1 cellular context compared by ENCODE assay signal in genomic region chr4:10020871-10021676, GRCh38.
TF ChIP-seq lines count a peak whose summit lies in the region.

Gene SLC2A9 (minus strand): TSS chr4:10021497. CDS start chr4:10021429, 68 bp downstream.

TF ChIP-seq in HepG2, 621 proteins besides CTCF, POLR2A, EP300 and RAD21 (continued from another document and continues in another):
- TF ChIP-seq RBAK (CRISPR knock-in tag; IDR thresholded peaks at IDR 0.05) (no peak), ZNF251 (CRISPR knock-in tag; IDR thresholded peaks at IDR 0.05) (no peak), TBX2 (CRISPR knock-in tag; IDR thresholded peaks at IDR 0.05; ENCODE audit: borderline replicate concordance) (peak; percentile 71; the same call in 1 of the 2 replicates), ETS1 (CRISPR knock-in tag; IDR thresholded peaks at IDR 0.05) (no peak), NONO (IDR thresholded peaks at IDR 0.05) (no peak), NONO (CRISPR knock-in tag; conservative IDR thresholded peaks at IDR 0.05) (peak; percentile 41; the same call in 1 of the 2 replicates), EHMT2 (IDR thresholded peaks at IDR 0.05; ENCODE audit: borderline replicate concordance, low read depth, low read length) (no peak), ZNF550 (CRISPR knock-in tag; IDR thresholded peaks at IDR 0.05; ENCODE audit: borderline replicate concordance) (no peak), ZNF552 (CRISPR knock-in tag; IDR thresholded peaks at IDR 0.05; ENCODE audit: borderline replicate concordance) (no peak), ATF7 (IDR thresholded peaks at IDR 0.05) (no peak), ATF7 (CRISPR knock-in tag; IDR thresholded peaks at IDR 0.05) (peak; percentile 43; the same call in 1 of the 2 replicates), ZNF10 (CRISPR knock-in tag; IDR thresholded peaks at IDR 0.05; ENCODE audit: borderline replicate concordance, low read depth) (no peak), YEATS2 (CRISPR knock-in tag; IDR thresholded peaks at IDR 0.05; ENCODE audit: borderline replicate concordance) (peak; percentile 56; the same call in 1 of the 2 replicates), ZNF546 (CRISPR knock-in tag; conservative IDR thresholded peaks at IDR 0.05) (no peak), SOX5 (CRISPR knock-in tag; IDR thresholded peaks at IDR 0.05; ENCODE audit: borderline replicate concordance) (no peak), ZNF383 (CRISPR knock-in tag; IDR thresholded peaks at IDR 0.05; ENCODE audit: borderline replicate concordance) (0 out of 2 replicates have a peak, but pooled peaks have one; percentile 34), ZNF343 (CRISPR knock-in tag; IDR thresholded peaks at IDR 0.05) (no peak), ZBTB8A (CRISPR knock-in tag; IDR thresholded peaks at IDR 0.05; ENCODE audit: borderline replicate concordance, low read depth) (no peak), ZBTB34 (CRISPR knock-in tag; IDR thresholded peaks at IDR 0.05) (peak; percentile 39), JUNB (CRISPR knock-in tag; IDR thresholded peaks at IDR 0.05; ENCODE audit: borderline replicate concordance) (no peak), PRDM10 (CRISPR knock-in tag; IDR thresholded peaks at IDR 0.05; ENCODE audit: low read depth) (peak; percentile 65; the same call in 1 of the 2 replicates), NFIC (IDR thresholded peaks at IDR 0.05; ENCODE audit: low read length) (no peak), CC2D1A (CRISPR knock-in tag; IDR thresholded peaks at IDR 0.05) (no peak), IKZF4 (CRISPR knock-in tag; IDR thresholded peaks at IDR 0.05; ENCODE audit: borderline replicate concordance, low read depth, not compliant biosample characterization) (no peak), HMGXB4 (CRISPR knock-in tag; IDR thresholded peaks at IDR 0.05; ENCODE audit: borderline replicate concordance in 1 of 2, low read depth in 1 of 2) (peak in 1 of 2 experiments; percentile 29; a peak in 1 of 4 replicates), NFYC (CRISPR knock-in tag; IDR thresholded peaks at IDR 0.05) (no peak), ZSCAN30 (CRISPR knock-in tag; IDR thresholded peaks at IDR 0.05) (no peak), DNMT3B (CRISPR knock-in tag; conservative IDR thresholded peaks at IDR 0.05) (no peak), ZMAT5 (CRISPR knock-in tag; IDR thresholded peaks at IDR 0.05; ENCODE audit: borderline replicate concordance, low read depth) (no peak)
- TF ChIP-seq, protein P1, sequence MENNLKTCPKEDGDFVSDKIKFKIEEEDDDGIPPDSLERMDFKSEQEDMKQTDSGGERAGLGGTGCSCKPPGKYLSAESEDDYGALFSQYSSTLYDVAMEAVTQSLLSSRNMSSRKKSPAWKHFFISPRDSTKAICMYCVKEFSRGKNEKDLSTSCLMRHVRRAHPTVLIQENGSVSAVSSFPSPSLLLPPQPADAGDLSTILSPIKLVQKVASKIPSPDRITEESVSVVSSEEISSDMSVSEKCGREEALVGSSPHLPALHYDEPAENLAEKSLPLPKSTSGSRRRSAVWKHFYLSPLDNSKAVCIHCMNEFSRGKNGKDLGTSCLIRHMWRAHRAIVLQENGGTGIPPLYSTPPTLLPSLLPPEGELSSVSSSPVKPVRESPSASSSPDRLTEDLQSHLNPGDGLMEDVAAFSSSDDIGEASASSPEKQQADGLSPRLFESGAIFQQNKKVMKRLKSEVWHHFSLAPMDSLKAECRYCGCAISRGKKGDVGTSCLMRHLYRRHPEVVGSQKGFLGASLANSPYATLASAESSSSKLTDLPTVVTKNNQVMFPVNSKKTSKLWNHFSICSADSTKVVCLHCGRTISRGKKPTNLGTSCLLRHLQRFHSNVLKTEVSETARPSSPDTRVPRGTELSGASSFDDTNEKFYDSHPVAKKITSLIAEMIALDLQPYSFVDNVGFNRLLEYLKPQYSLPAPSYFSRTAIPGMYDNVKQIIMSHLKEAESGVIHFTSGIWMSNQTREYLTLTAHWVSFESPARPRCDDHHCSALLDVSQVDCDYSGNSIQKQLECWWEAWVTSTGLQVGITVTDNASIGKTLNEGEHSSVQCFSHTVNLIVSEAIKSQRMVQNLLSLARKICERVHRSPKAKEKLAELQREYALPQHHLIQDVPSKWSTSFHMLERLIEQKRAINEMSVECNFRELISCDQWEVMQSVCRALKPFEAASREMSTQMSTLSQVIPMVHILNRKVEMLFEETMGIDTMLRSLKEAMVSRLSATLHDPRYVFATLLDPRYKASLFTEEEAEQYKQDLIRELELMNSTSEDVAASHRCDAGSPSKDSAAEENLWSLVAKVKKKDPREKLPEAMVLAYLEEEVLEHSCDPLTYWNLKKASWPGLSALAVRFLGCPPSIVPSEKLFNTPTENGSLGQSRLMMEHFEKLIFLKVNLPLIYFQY (CRISPR knock-in tag; IDR thresholded peaks at IDR 0.05; ENCODE audit: borderline replicate concordance), result no peak; the same call in 1 of the 2 replicates
- TF ChIP-seq, protein P2, sequence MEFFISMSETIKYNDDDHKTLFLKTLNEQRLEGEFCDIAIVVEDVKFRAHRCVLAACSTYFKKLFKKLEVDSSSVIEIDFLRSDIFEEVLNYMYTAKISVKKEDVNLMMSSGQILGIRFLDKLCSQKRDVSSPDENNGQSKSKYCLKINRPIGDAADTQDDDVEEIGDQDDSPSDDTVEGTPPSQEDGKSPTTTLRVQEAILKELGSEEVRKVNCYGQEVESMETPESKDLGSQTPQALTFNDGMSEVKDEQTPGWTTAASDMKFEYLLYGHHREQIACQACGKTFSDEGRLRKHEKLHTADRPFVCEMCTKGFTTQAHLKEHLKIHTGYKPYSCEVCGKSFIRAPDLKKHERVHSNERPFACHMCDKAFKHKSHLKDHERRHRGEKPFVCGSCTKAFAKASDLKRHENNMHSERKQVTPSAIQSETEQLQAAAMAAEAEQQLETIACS (CRISPR knock-in tag; IDR thresholded peaks at IDR 0.05), result no peak
- TF ChIP-seq, protein P3, sequence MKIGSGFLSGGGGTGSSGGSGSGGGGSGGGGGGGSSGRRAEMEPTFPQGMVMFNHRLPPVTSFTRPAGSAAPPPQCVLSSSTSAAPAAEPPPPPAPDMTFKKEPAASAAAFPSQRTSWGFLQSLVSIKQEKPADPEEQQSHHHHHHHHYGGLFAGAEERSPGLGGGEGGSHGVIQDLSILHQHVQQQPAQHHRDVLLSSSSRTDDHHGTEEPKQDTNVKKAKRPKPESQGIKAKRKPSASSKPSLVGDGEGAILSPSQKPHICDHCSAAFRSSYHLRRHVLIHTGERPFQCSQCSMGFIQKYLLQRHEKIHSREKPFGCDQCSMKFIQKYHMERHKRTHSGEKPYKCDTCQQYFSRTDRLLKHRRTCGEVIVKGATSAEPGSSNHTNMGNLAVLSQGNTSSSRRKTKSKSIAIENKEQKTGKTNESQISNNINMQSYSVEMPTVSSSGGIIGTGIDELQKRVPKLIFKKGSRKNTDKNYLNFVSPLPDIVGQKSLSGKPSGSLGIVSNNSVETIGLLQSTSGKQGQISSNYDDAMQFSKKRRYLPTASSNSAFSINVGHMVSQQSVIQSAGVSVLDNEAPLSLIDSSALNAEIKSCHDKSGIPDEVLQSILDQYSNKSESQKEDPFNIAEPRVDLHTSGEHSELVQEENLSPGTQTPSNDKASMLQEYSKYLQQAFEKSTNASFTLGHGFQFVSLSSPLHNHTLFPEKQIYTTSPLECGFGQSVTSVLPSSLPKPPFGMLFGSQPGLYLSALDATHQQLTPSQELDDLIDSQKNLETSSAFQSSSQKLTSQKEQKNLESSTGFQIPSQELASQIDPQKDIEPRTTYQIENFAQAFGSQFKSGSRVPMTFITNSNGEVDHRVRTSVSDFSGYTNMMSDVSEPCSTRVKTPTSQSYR (CRISPR knock-in tag; IDR thresholded peaks at IDR 0.05; ENCODE audit: borderline replicate concordance), result no peak; the same call in 1 of the 2 replicates
- TF ChIP-seq, protein P4, sequence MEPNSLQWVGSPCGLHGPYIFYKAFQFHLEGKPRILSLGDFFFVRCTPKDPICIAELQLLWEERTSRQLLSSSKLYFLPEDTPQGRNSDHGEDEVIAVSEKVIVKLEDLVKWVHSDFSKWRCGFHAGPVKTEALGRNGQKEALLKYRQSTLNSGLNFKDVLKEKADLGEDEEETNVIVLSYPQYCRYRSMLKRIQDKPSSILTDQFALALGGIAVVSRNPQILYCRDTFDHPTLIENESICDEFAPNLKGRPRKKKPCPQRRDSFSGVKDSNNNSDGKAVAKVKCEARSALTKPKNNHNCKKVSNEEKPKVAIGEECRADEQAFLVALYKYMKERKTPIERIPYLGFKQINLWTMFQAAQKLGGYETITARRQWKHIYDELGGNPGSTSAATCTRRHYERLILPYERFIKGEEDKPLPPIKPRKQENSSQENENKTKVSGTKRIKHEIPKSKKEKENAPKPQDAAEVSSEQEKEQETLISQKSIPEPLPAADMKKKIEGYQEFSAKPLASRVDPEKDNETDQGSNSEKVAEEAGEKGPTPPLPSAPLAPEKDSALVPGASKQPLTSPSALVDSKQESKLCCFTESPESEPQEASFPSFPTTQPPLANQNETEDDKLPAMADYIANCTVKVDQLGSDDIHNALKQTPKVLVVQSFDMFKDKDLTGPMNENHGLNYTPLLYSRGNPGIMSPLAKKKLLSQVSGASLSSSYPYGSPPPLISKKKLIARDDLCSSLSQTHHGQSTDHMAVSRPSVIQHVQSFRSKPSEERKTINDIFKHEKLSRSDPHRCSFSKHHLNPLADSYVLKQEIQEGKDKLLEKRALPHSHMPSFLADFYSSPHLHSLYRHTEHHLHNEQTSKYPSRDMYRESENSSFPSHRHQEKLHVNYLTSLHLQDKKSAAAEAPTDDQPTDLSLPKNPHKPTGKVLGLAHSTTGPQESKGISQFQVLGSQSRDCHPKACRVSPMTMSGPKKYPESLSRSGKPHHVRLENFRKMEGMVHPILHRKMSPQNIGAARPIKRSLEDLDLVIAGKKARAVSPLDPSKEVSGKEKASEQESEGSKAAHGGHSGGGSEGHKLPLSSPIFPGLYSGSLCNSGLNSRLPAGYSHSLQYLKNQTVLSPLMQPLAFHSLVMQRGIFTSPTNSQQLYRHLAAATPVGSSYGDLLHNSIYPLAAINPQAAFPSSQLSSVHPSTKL (CRISPR knock-in tag; IDR thresholded peaks at IDR 0.05), result peak; percentile 55; the same call in 1 of the 2 replicates
- TF ChIP-seq, protein P5, sequence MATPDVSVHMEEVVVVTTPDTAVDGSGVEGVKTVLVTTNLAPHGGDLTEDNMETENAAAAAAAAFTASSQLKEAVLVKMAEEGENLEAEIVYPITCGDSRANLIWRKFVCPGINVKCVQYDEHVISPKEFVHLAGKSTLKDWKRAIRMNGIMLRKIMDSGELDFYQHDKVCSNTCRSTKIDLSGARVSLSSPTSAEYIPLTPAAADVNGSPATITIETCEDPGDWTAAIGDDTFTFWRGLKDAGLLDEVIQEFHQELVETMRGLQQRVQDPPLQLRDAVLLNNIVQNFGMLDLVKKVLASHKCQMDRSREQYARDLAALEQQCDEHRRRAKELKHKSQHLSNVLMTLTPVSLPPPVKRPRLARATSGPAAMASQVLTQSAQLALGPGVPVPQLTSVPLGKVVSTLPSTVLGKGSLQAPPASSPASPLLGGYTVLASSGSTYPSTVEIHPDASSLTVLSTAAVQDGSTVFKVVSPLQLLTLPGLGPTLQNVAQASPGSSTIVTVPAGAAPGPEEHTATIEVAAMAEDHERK (CRISPR knock-in tag; IDR thresholded peaks at IDR 0.05; ENCODE audit: low read depth), result no peak
